ENCODE assay signal across 8 cellular contexts in the genomic region with DNA sequence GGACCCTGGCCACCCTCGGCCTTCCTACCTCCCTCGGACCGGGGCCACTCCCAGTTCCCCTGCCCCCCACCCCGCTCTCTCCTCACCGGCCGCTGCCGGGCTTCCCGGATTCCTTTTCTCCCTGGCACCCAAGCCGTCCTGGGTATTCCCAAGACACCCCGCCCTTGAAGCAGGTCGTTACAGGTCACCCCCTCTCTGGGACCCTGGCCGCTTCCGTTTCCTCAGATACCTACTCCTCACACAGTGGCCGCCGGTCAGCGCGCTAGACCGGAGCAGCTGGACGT. TPM values are rescaled to one million over a fixed set of nuclear protein-coding genes. Genes with fewer than 3 reads are reported as not detected.
A peak's percentile ranks its signal among the peaks of the same experiment; 100 is the strongest.
DNase-seq lines count a peak whose midpoint lies in the region; ATAC-seq and TF ChIP-seq lines count a peak whose summit lies in the region.

No MANE protein-coding gene starts in this region.

- H3K4me2 ChIP-seq in DOHH2 (ENCODE audit: low read length), result peak overlapping the region; percentile 85
- H3K4me2 ChIP-seq in hepatocyte, result peak overlapping the region; percentile 89

- peaks cover 81% of the 10 kb centered on the region for H3K4me1 ChIP-seq in DOHH2 (ENCODE audit: control insufficient read depth, low read length)
- peaks cover 30% of the 10 kb centered on the region for H3K4me1 ChIP-seq in hepatocyte (ENCODE audit: insufficient read depth)

- H3K27me3 ChIP-seq in DOHH2 (ENCODE audit: control insufficient read depth, low read length) (no peaks in the 10 kb centered on the region), hepatocyte (no peaks in the 10 kb centered on the region)

- peak overlapping the region; percentile 88 for H3K4me3 Mint-ChIP-seq in stimulated activated effector memory CD8-positive, alpha-beta T cell treated with anti-CD3 and anti-CD28 coated beads, Interleukin-12 subunit alpha, Interleukin-12 subunit beta, amount 100 ng/mL, for 72 hours

- no peaks in the 10 kb centered on the region for H3K9me3 Mint-ChIP-seq in activated naive CD4-positive, alpha-beta T cell treated with anti-CD3 and anti-CD28 coated beads, Interleukin-2, amount 50 U/mL, for 72 hours
- H3K9me3 Mint-ChIP-seq in stimulated activated effector memory CD8-positive, alpha-beta T cell treated with anti-CD3 and anti-CD28 coated beads, Interleukin-12 subunit alpha, Interleukin-12 subunit beta, amount 100 ng/mL, for 72 hours, result no peaks in the 10 kb centered on the region

- H3K36me3 ChIP-seq in DOHH2 (ENCODE audit: control insufficient read depth, low read length), result peaks cover 9% of the 10 kb centered on the region; the same call in 1 of the 2 replicates
- H3K36me3 ChIP-seq in hepatocyte (replicated peaks; ENCODE audit: insufficient read depth, low read depth), result no peaks in the 10 kb centered on the region

- ATAC-seq in HG02970 (IDR thresholded peaks at IDR 0.05; ENCODE audit: low FRiP score, unreplicated experiment) (peak; percentile 21), GM21737 (IDR thresholded peaks at IDR 0.05; ENCODE audit: unreplicated experiment) (no peak)
- no peak for ATAC-seq in activated naive CD4-positive, alpha-beta T cell treated with anti-CD3 and anti-CD28 coated beads, Interleukin-2, amount 50 U/mL, for 72 hours
- ATAC-seq in stimulated activated effector memory CD8-positive, alpha-beta T cell treated with anti-CD3 and anti-CD28 coated beads, Interleukin-12 subunit alpha, Interleukin-12 subunit beta, amount 100 ng/mL, for 72 hours, result no peak

- H2AFZ ChIP-seq in hepatocyte, result peak overlapping the region; percentile 18

- no peak for DNase-seq in activated naive CD4-positive, alpha-beta T cell treated with anti-CD3 and anti-CD28 coated beads, Interleukin-2, amount 50 U/mL, for 72 hours (ENCODE audit: low spot score in 2 of 2)
- DNase-seq in hepatocyte (ENCODE audit: low spot score) (peak; percentile 60), iPS-NIHi11 (ENCODE audit: low spot score) (no peak), NCI-H526 treated with DMSO at 0.1 percent for 48 hours (lab: John Stamatoyannopoulos, UW) (no peak)
- peak in 1 of 2 donors; percentile 60 for DNase-seq in stimulated activated effector memory CD8-positive, alpha-beta T cell treated with anti-CD3 and anti-CD28 coated beads, Interleukin-12 subunit alpha, Interleukin-12 subunit beta, amount 100 ng/mL, for 72 hours (ENCODE audit: low spot score in 2 of 2)

- H3K27ac ChIP-seq in DOHH2 (ENCODE audit: low read depth, low read length), result peak overlapping the region; percentile 76
- H3K27ac ChIP-seq in hepatocyte, result peak overlapping the region; percentile 77

- H3K4me1 Mint-ChIP-seq in stimulated activated effector memory CD8-positive, alpha-beta T cell treated with anti-CD3 and anti-CD28 coated beads, Interleukin-12 subunit alpha, Interleukin-12 subunit beta, amount 100 ng/mL, for 72 hours, result peaks cover 56% of the 10 kb centered on the region

- peaks cover 28% of the 10 kb centered on the region for H3F3A ChIP-seq in DOHH2 (ENCODE audit: control insufficient read depth, insufficient read depth)

- H3K9me3 ChIP-seq in DOHH2 (ENCODE audit: control insufficient read depth, insufficient read depth, low read length) (no peaks in the 10 kb centered on the region), hepatocyte (ENCODE audit: low read depth) (no peaks in the 10 kb centered on the region)

- TF ChIP-seq CTCF in DOHH2 (IDR thresholded peaks at IDR 0.05; ENCODE audit: low read depth, low read length, poor library complexity, severe bottlenecking) (no peak), hepatocyte (IDR thresholded peaks at IDR 0.05; ENCODE audit: poor library complexity) (no peak)

- H4K20me1 ChIP-seq in DOHH2 (ENCODE audit: control insufficient read depth, insufficient read depth, low read depth, low read length) (no peaks in the 10 kb centered on the region), hepatocyte (ENCODE audit: insufficient read depth, poor library complexity, severe bottlenecking) (peaks cover 35% of the 10 kb centered on the region)

- H3K79me2 ChIP-seq in DOHH2 (ENCODE audit: control insufficient read depth, low read length) (peaks cover 55% of the 10 kb centered on the region), hepatocyte (peaks cover 50% of the 10 kb centered on the region)

- H3K36me3 Mint-ChIP-seq in activated naive CD4-positive, alpha-beta T cell treated with anti-CD3 and anti-CD28 coated beads, Interleukin-2, amount 50 U/mL, for 72 hours, result peaks cover 10 to 16% of the 10 kb centered on the region in 2 donors
- peaks cover 17% of the 10 kb centered on the region for H3K36me3 Mint-ChIP-seq in stimulated activated effector memory CD8-positive, alpha-beta T cell treated with anti-CD3 and anti-CD28 coated beads, Interleukin-12 subunit alpha, Interleukin-12 subunit beta, amount 100 ng/mL, for 72 hours

- H3K27ac Mint-ChIP-seq in activated naive CD4-positive, alpha-beta T cell treated with anti-CD3 and anti-CD28 coated beads, Interleukin-2, amount 50 U/mL, for 72 hours, result peak overlapping the region; percentile 91 to 99
- H3K27ac Mint-ChIP-seq in stimulated activated effector memory CD8-positive, alpha-beta T cell treated with anti-CD3 and anti-CD28 coated beads, Interleukin-12 subunit alpha, Interleukin-12 subunit beta, amount 100 ng/mL, for 72 hours, result peak overlapping the region; percentile 95

- H3K4me3 ChIP-seq in DOHH2 (ENCODE audit: low read length) (peak overlapping the region; percentile 91), hepatocyte (peak overlapping the region; percentile 74)

- H3K9me2 ChIP-seq in DOHH2 (replicated peaks; ENCODE audit: control insufficient read depth, low read length) (no peaks in the 10 kb centered on the region), hepatocyte (replicated peaks; ENCODE audit: insufficient read depth) (no peaks in the 10 kb centered on the region)

- WGBS in hepatocyte (ENCODE audit: low lambda C conversion rate, missing lambda C conversion rate), result 1% methylated on average over 8 of the region's 19 CpGs

RNA-seq across cellular contexts. Expression of gene NUMB, which starts 0.5 kb away (rescaled TPM):
- 10 to 100 TPM; 34.8 to 41.4 TPM for total RNA-seq in activated naive CD4-positive, alpha-beta T cell treated with anti-CD3 and anti-CD28 coated beads, Interleukin-2, amount 50 U/mL, for 72 hours
- 35.3 and 38.5 TPM in 2 replicates for total RNA-seq in hepatocyte
- polyA plus RNA-seq in hepatocyte, result 44.0 and 45.8 TPM in 2 replicates

RNA-seq across cellular contexts. Expression of gene RIOX1, which starts 32.9 kb away (rescaled TPM):
- total RNA-seq in activated naive CD4-positive, alpha-beta T cell treated with anti-CD3 and anti-CD28 coated beads, Interleukin-2, amount 50 U/mL, for 72 hours, result 10 to 100 TPM in 1 of 2 donors, 1 to 10 TPM in 1; 7.9 to 10.7 TPM
- total RNA-seq in hepatocyte, result 12.6 and 13.1 TPM in 2 replicates
- 10.1 and 15.6 TPM in 2 replicates for polyA plus RNA-seq in hepatocyte
